ENCODE assay signal across 1 cellular context in genomic region chr3:54146383-54147239, GRCh38.
A peak's percentile ranks its signal among the peaks of the same experiment; 100 is the strongest.
TF ChIP-seq lines count a peak whose summit lies in the region.

No MANE protein-coding gene starts in this region.

TF ChIP-seq in HEK293, 187 proteins besides CTCF, POLR2A, EP300 and RAD21 (continued from another document):
- TF ChIP-seq PRDM6 (tag by site-specific recombination; IDR thresholded peaks at IDR 0.05), result no peak
- no peak for TF ChIP-seq ZNF223 (tag by site-specific recombination; IDR thresholded peaks at IDR 0.05)
- 0 out of 2 replicates have a peak, but pooled peaks have one; percentile 25 for TF ChIP-seq ZBTB17 (tag by site-specific recombination; IDR thresholded peaks at IDR 0.05)
- no peak for TF ChIP-seq ZNF174 (tag by site-specific recombination; IDR thresholded peaks at IDR 0.05)
- TF ChIP-seq ZBTB10 (tag by site-specific recombination; IDR thresholded peaks at IDR 0.05), result no peak
- no peak for TF ChIP-seq ZNF701 (tag by site-specific recombination; IDR thresholded peaks at IDR 0.05)
- no peak for TF ChIP-seq ZNF394 (tag by site-specific recombination; IDR thresholded peaks at IDR 0.05; ENCODE audit: borderline replicate concordance)
- TF ChIP-seq ZNF513 (tag by site-specific recombination; IDR thresholded peaks at IDR 0.05), result no peak
- TF ChIP-seq ZNF529 (tag by site-specific recombination; IDR thresholded peaks at IDR 0.05; ENCODE audit: insufficient replicate concordance), result no peak
- no peak for TF ChIP-seq BCL11B (tag by site-specific recombination; IDR thresholded peaks at IDR 0.05; ENCODE audit: low read depth)
- peak; percentile 56 for TF ChIP-seq ZSCAN30 (tag by site-specific recombination; IDR thresholded peaks at IDR 0.05)
- no peak for TF ChIP-seq ZFHX2 (tag by site-specific recombination; conservative IDR thresholded peaks at IDR 0.05)
- no peak for TF ChIP-seq ZNF558 (tag by site-specific recombination; IDR thresholded peaks at IDR 0.05)
- TF ChIP-seq ZNF514 (tag by site-specific recombination; IDR thresholded peaks at IDR 0.05), result no peak
- 0 out of 2 replicates have a peak, but pooled peaks have one; percentile 47 for TF ChIP-seq PATZ1 (tag by site-specific recombination; IDR thresholded peaks at IDR 0.05)
- peak; percentile 91 for TF ChIP-seq PRDM10 (tag by site-specific recombination; IDR thresholded peaks at IDR 0.05)
- no peak for TF ChIP-seq ZBTB48 (tag by site-specific recombination; IDR thresholded peaks at IDR 0.05)
- TF ChIP-seq GLIS2 (tag by site-specific recombination; IDR thresholded peaks at IDR 0.05), result peak; percentile 44; the same call in 1 of the 2 replicates
- TF ChIP-seq ZBTB11 (tag by site-specific recombination; conservative IDR thresholded peaks at IDR 0.05; ENCODE audit: low read depth), result no peak
- TF ChIP-seq ZIC2 (tag by site-specific recombination; IDR thresholded peaks at IDR 0.05), result peak; percentile 75
- TF ChIP-seq ZNF654 (tag by site-specific recombination; IDR thresholded peaks at IDR 0.05; ENCODE audit: low read depth), result peak; percentile 89
- no peak for TF ChIP-seq SETDB1 (IDR thresholded peaks at IDR 0.05; ENCODE audit: insufficient read length, low read length)
- TF ChIP-seq YY1 (tag by site-specific recombination; IDR thresholded peaks at IDR 0.05), result no peak
- no peak for TF ChIP-seq ZNF274 (IDR thresholded peaks at IDR 0.05; ENCODE audit: low read length)
- no peak for TF ChIP-seq ZNF274 (tag by site-specific recombination; IDR thresholded peaks at IDR 0.05; ENCODE audit: borderline replicate concordance)
